8 cellular contexts compared by ENCODE assay signal in genomic region chr4:48340276-48340904, GRCh38. TPM values are rescaled to one million over a fixed set of nuclear protein-coding genes. Genes with fewer than 3 reads are reported as not detected.
DNase-seq lines count a peak whose midpoint lies in the region; ATAC-seq and TF ChIP-seq lines count a peak whose summit lies in the region.

No MANE protein-coding gene starts in this region.

- H3K4me3 ChIP-seq in HUES48 (ENCODE audit: low read depth, low read length) (peak overlapping the region; percentile 94), neural progenitor cell (peak overlapping the region; percentile 96)

- H3K9me3 Mint-ChIP-seq in neural progenitor cell, result no peaks in the 10 kb centered on the region

- H3K27ac ChIP-seq in HUES48 (ENCODE audit: low read depth, low read length), result peak overlapping the region; percentile 95
- H3K27ac ChIP-seq in neural progenitor cell, result peak overlapping the region; percentile 63

- H3K27me3 ChIP-seq in HUES48 (ENCODE audit: control insufficient read depth, insufficient read depth, low read length), result no peaks in the 10 kb centered on the region
- H3K27me3 ChIP-seq in neural progenitor cell, result no peaks in the 10 kb centered on the region

- H3K36me3 ChIP-seq in HUES48 (ENCODE audit: control insufficient read depth, insufficient read depth, low read length) (no peaks in the 10 kb centered on the region), neural progenitor cell (no peaks in the 10 kb centered on the region)

- ATAC-seq in HG03045 (IDR thresholded peaks at IDR 0.05; ENCODE audit: unreplicated experiment) (no peak), GM21619 (IDR thresholded peaks at IDR 0.05; ENCODE audit: unreplicated experiment) (no peak)

- peaks cover 35% of the 10 kb centered on the region for H3K4me1 Mint-ChIP-seq in neural progenitor cell

- H3K27me3 Mint-ChIP-seq in neural progenitor cell (ENCODE audit: insufficient read depth, low read depth), result peaks cover 2% of the 10 kb centered on the region

- TF ChIP-seq CTCF in neural progenitor cell (IDR thresholded peaks at IDR 0.05), result no peak

- peak; percentile 5 for DNase-seq in activated gamma-delta T cell treated with Interleukin-2 at 50 U/mL for 16 hours
- no peak for DNase-seq in activated gamma-delta T cell (lab: John Stamatoyannopoulos, UW)
- peak; percentile 1 for DNase-seq in activated CD4-positive, alpha-beta T cell treated with anti-CD3 and anti-CD28 coated beads, Interleukin-2, amount 50 U/mL, for 1 hour
- peak; percentile 76 for DNase-seq in fibroblast of peridontal ligament (ENCODE audit: extremely low read depth)
- peak; percentile 67 for DNase-seq in neural progenitor cell (ENCODE audit: low spot score)

- H3K9me3 ChIP-seq in HUES48 (ENCODE audit: control insufficient read depth, insufficient read depth, low read length), result no peaks in the 10 kb centered on the region
- H3K9me3 ChIP-seq in neural progenitor cell (ENCODE audit: low read depth), result no peaks in the 10 kb centered on the region

- H3K9ac ChIP-seq in HUES48 (ENCODE audit: low read depth, low read length), result peak overlapping the region; percentile 72
- H3K9ac ChIP-seq in neural progenitor cell, result peak overlapping the region; percentile 51

- peaks cover 23% of the 10 kb centered on the region for H3F3A ChIP-seq in neural progenitor cell (ENCODE audit: low read depth)

- H4K20me1 ChIP-seq in neural progenitor cell (ENCODE audit: low read depth), result peaks cover 31% of the 10 kb centered on the region

- H3K4me2 ChIP-seq in neural progenitor cell, result peak overlapping the region; percentile 84

- H3K36me3 Mint-ChIP-seq in neural progenitor cell, result no peaks in the 10 kb centered on the region

- peak overlapping the region; percentile 88 for H3K27ac Mint-ChIP-seq in neural progenitor cell

- H3K4me1 ChIP-seq in HUES48 (ENCODE audit: control insufficient read depth, insufficient read depth, low read length), result peaks cover 35% of the 10 kb centered on the region
- peaks cover 32% of the 10 kb centered on the region for H3K4me1 ChIP-seq in neural progenitor cell

- H2AFZ ChIP-seq in neural progenitor cell (replicated peaks), result peak overlapping the region; percentile 48

- peaks cover 39% of the 10 kb centered on the region for H3K79me2 ChIP-seq in neural progenitor cell (ENCODE audit: low read depth)

- H3K4me3 Mint-ChIP-seq in neural progenitor cell, result peak overlapping the region; percentile 79

RNA-seq across cellular contexts. Expression of gene SLAIN2, which starts 0.9 kb away (rescaled TPM):
- 25.4 and 44.0 TPM in 2 replicates for total RNA-seq in neural progenitor cell (ENCODE audit: low replicate concordance)
